8 cellular contexts compared by ENCODE assay signal in genomic region chr12:123142948-123143752, GRCh38. TPM values are rescaled to one million over a fixed set of nuclear protein-coding genes. Genes with fewer than 3 reads are reported as not detected.
DNase-seq lines count a peak whose midpoint lies in the region; ATAC-seq and TF ChIP-seq lines count a peak whose summit lies in the region.
"Had no signal": no experiment of that assay in that cellular context is flagged by ENCODE, and none has a peak within 500 bp of the region (broad histone marks: within the 10 kb centered on the region; RNA-seq: fewer than 3 reads in every experiment).

No MANE protein-coding gene starts in this region.

- intact Hi-C loops in esophagus muscularis mucosa (cut with DNase I) = no loop called here

- DNase-seq in Karpas-422 (peak; percentile 54), esophagus muscularis mucosa (ENCODE audit: extremely low spot score) (no peak), T-helper 2 cell (no peak)
- DNase-seq: posterior cingulate gyrus had no signal

- H3K9me3 ChIP-seq in Karpas-422 (ENCODE audit: low read length) (no peaks in the 10 kb centered on the region), OCI-LY1 (ENCODE audit: low read length) (no peaks in the 10 kb centered on the region), esophagus muscularis mucosa (no peaks in the 10 kb centered on the region), stomach smooth muscle (ENCODE audit: control insufficient read depth in 2 of 2, low read length in 2 of 2) (no peaks in the 10 kb centered on the region)

- H3K79me2 ChIP-seq in Karpas-422 (ENCODE audit: low read length) = no peaks in the 10 kb centered on the region
- H3K79me2 ChIP-seq in OCI-LY1 (ENCODE audit: insufficient read depth, low read length) = peaks cover 94% of the 10 kb centered on the region

- H3K4me1 ChIP-seq in Karpas-422 (ENCODE audit: low read length) (peaks cover 7% of the 10 kb centered on the region), OCI-LY1 (ENCODE audit: insufficient read depth, low read length, severe bottlenecking) (peaks cover 82% of the 10 kb centered on the region), esophagus muscularis mucosa (peaks cover 44 to 78% (median 62%) of the 10 kb centered on the region in 4 donors), stomach smooth muscle (ENCODE audit: control insufficient read depth, insufficient read depth, low read length) (peaks cover 43% of the 10 kb centered on the region)

- ATAC-seq in GM21423 (IDR thresholded peaks at IDR 0.05; ENCODE audit: unreplicated experiment) (no peak), GM18868 (IDR thresholded peaks at IDR 0.05; ENCODE audit: unreplicated experiment) (no peak)

- H3K9me2 ChIP-seq in Karpas-422 (replicated peaks; ENCODE audit: insufficient read depth, low read length) (no peaks in the 10 kb centered on the region), OCI-LY1 (ENCODE audit: low read depth, low read length) (no peaks in the 10 kb centered on the region)

- H3K4me2 ChIP-seq in Karpas-422 (ENCODE audit: low read depth, low read length, poor library complexity, severe bottlenecking) (peak overlapping the region; percentile 19), OCI-LY1 (ENCODE audit: low read length) (peak overlapping the region; percentile 68)

- no peak overlapping the region for H3K27ac ChIP-seq in Karpas-422 (ENCODE audit: low read length)
- H3K27ac ChIP-seq in OCI-LY1 (ENCODE audit: low read depth, low read length, poor library complexity, severe bottlenecking) = peak overlapping the region; percentile 91
- peak overlapping the region; percentile 79 to 91 (median 88) for H3K27ac ChIP-seq in esophagus muscularis mucosa (replicated peaks in 1 of 4)
- H3K27ac ChIP-seq in stomach smooth muscle (ENCODE audit: low read length) = peak overlapping the region; percentile 69

- H3K36me3 ChIP-seq in Karpas-422 (ENCODE audit: insufficient read depth, low read length) = no peaks in the 10 kb centered on the region
- peaks cover 43% of the 10 kb centered on the region for H3K36me3 ChIP-seq in OCI-LY1 (ENCODE audit: insufficient read depth, low read length)
- H3K36me3 ChIP-seq in esophagus muscularis mucosa = no peaks in the 10 kb centered on the region
- H3K36me3 ChIP-seq in stomach smooth muscle (ENCODE audit: control insufficient read depth in 2 of 2, insufficient read depth in 2 of 2, low read length in 2 of 2) = peaks cover 0 to under 1% of the 10 kb centered on the region in 2 donors

- no peak for TF ChIP-seq EP300 in esophagus muscularis mucosa (IDR thresholded peaks at IDR 0.05)

- H3K9ac ChIP-seq in Karpas-422 (ENCODE audit: low read length) (no peak overlapping the region), OCI-LY1 (ENCODE audit: low read length) (peak overlapping the region; percentile 70), stomach smooth muscle (ENCODE audit: low read length in 2 of 2) (peak overlapping the region; percentile 8 to 29)

- H3K4me3 ChIP-seq in Karpas-422 (ENCODE audit: low read length) = no peak overlapping the region
- H3K4me3 ChIP-seq in OCI-LY1 (ENCODE audit: low read depth, low read length, poor library complexity, severe bottlenecking) = peak overlapping the region; percentile 50
- H3K4me3 ChIP-seq in esophagus muscularis mucosa = no peak overlapping the region
- peak overlapping the region in 1 of 2 donors; percentile 8 for H3K4me3 ChIP-seq in stomach smooth muscle (ENCODE audit: low read length in 2 of 2)

- WGBS in esophagus muscularis mucosa = 51% methylated on average over 10 of the region's 11 CpGs

- H2AFZ ChIP-seq in Karpas-422 (ENCODE audit: low read length) = no peak overlapping the region
- H2AFZ ChIP-seq in OCI-LY1 (ENCODE audit: low read length) = no peak overlapping the region

- no peaks in the 10 kb centered on the region for H3K27me3 ChIP-seq in Karpas-422 (ENCODE audit: low read length)
- no peaks in the 10 kb centered on the region for H3K27me3 ChIP-seq in OCI-LY1 (ENCODE audit: insufficient read depth, low read length)
- no peaks in the 10 kb centered on the region for H3K27me3 ChIP-seq in esophagus muscularis mucosa
- H3K27me3 ChIP-seq in stomach smooth muscle (ENCODE audit: control insufficient read depth in 1 of 2, insufficient read depth in 2 of 2, low read length in 2 of 2) = no peaks in the 10 kb centered on the region

- TF ChIP-seq POLR2A in esophagus muscularis mucosa (IDR thresholded peaks at IDR 0.05; ENCODE audit: low read depth) = no peak

- H4K20me1 ChIP-seq in Karpas-422 (ENCODE audit: insufficient read depth, low read depth, low read length) (no peaks in the 10 kb centered on the region), OCI-LY1 (ENCODE audit: insufficient read depth, low read length) (no peaks in the 10 kb centered on the region)

- no peaks in the 10 kb centered on the region for H3F3A ChIP-seq in OCI-LY1 (ENCODE audit: insufficient read depth, low read length)

- TF ChIP-seq CTCF in OCI-LY1 (IDR thresholded peaks at IDR 0.05; ENCODE audit: low read length) (peak; percentile 10; the same call in 1 of the 2 replicates), esophagus muscularis mucosa (IDR thresholded peaks at IDR 0.05) (no peak)

RNA-seq across cellular contexts. Expression of gene PITPNM2, which starts 7.7 kb away (rescaled TPM):
- 0.04 and 0.19 TPM in 2 replicates for total RNA-seq in Karpas-422 (2014; rRNA removed; shearing (Covaris generic); ENCODE audit: low replicate concordance)
- 10 to 100 TPM; 10.4 to 24.4 (median 13.3) TPM for total RNA-seq in esophagus muscularis mucosa
